ENCODE assay signal across 9 cellular contexts in genomic region chrX:9279271-9279596, GRCh38.
DNase-seq lines count a peak whose midpoint lies in the region; ATAC-seq and TF ChIP-seq lines count a peak whose summit lies in the region.
"Had no signal": no experiment of that assay in that cellular context is flagged by ENCODE, and none has a peak within 500 bp of the region (broad histone marks: within the 10 kb centered on the region; RNA-seq: fewer than 3 reads in every experiment).

No MANE protein-coding gene starts in this region.

- WGBS in adrenal gland, 4 donors, result 14 to 36% (median 22%) methylated on average over 4 of the region's 4 CpGs

- H3K27me3 Mint-ChIP-seq in HFFc6 (ENCODE audit: insufficient read depth) (peaks cover 3% of the 10 kb centered on the region), nephron progenitor cell (ENCODE audit: low read depth, poor library complexity) (peaks cover 4% of the 10 kb centered on the region)
- H3K27me3 Mint-ChIP-seq in activated naive CD8-positive, alpha-beta T cell treated with anti-CD3 and anti-CD28 coated beads, Interleukin-2, amount 10 ng/mL, durations not matched to agents 7 days and 5 days, result peaks cover 2% of the 10 kb centered on the region

- no peak for TF ChIP-seq POLR2A in adrenal gland (IDR thresholded peaks at IDR 0.05)

- H3K36me3 ChIP-seq in adrenal gland (replicated peaks in 1 of 2), result no peaks in the 10 kb centered on the region
- H3K36me3 ChIP-seq: heart right ventricle had no signal

- intact Hi-C loops in adrenal gland (cut with DNase I), result no loop called here

- H3K4me3 Mint-ChIP-seq in HFFc6 (peak overlapping the region; percentile 85), nephron progenitor cell (peak overlapping the region; percentile 20)
- H3K4me3 Mint-ChIP-seq in activated naive CD8-positive, alpha-beta T cell treated with anti-CD3 and anti-CD28 coated beads, Interleukin-2, amount 10 ng/mL, durations not matched to agents 7 days and 5 days, result peak overlapping the region; percentile 52

- H3K27ac ChIP-seq in adrenal gland, result peak overlapping the region in 1 of 5 donors; percentile 12

- H3K36me3 Mint-ChIP-seq in HFFc6 (ENCODE audit: low read depth) (no peaks in the 10 kb centered on the region), nephron progenitor cell (ENCODE audit: low read depth) (no peaks in the 10 kb centered on the region)
- peaks cover 3% of the 10 kb centered on the region for H3K36me3 Mint-ChIP-seq in activated naive CD8-positive, alpha-beta T cell treated with anti-CD3 and anti-CD28 coated beads, Interleukin-2, amount 10 ng/mL, durations not matched to agents 7 days and 5 days

- H3K27ac Mint-ChIP-seq in HFFc6 (peak overlapping the region; percentile 83), nephron progenitor cell (peak overlapping the region; percentile 77)
- peak overlapping the region; percentile 80 for H3K27ac Mint-ChIP-seq in activated naive CD8-positive, alpha-beta T cell treated with anti-CD3 and anti-CD28 coated beads, Interleukin-2, amount 10 ng/mL, durations not matched to agents 7 days and 5 days

- POLR2A ChIA-PET in activated naive CD8-positive, alpha-beta T cell treated with anti-CD3 and anti-CD28 coated beads, Interleukin-2, amount 10 ng/mL, durations not matched to agents 7 days and 5 days (lab: Charles Lee), result interaction anchor here (0.8 kb wide), 1 partner anchor 185 kb away, joined by 3 read pairs; the partner anchor contains the start of gene TBL1X

- peak; percentile 2 for DNase-seq in ELR (ENCODE audit: low read depth)
- no peak for DNase-seq in HFFc6
- no peak for DNase-seq in activated naive CD8-positive, alpha-beta T cell treated with anti-CD3 and anti-CD28 coated beads, Interleukin-2, amount 10 ng/mL, durations not matched to agents 7 days and 5 days
- DNase-seq in nephron progenitor cell, result no peak
- no peak for DNase-seq in adrenal gland
- no peak for DNase-seq in epidermal melanocyte (ENCODE audit: insufficient read length, low spot score)
- DNase-seq: heart right ventricle, NCI-H226 had no signal

- peaks cover 13% of the 10 kb centered on the region; the same call in 1 of the 2 replicates for H3K4me1 Mint-ChIP-seq in HFFc6 (ENCODE audit: low read depth)
- peaks cover 15% of the 10 kb centered on the region for H3K4me1 Mint-ChIP-seq in activated naive CD8-positive, alpha-beta T cell treated with anti-CD3 and anti-CD28 coated beads, Interleukin-2, amount 10 ng/mL, durations not matched to agents 7 days and 5 days
- peaks cover 31% of the 10 kb centered on the region for H3K4me1 Mint-ChIP-seq in nephron progenitor cell

- no peak for ATAC-seq in activated naive CD8-positive, alpha-beta T cell treated with anti-CD3 and anti-CD28 coated beads, Interleukin-2, amount 10 ng/mL, durations not matched to agents 7 days and 5 days (ENCODE audit: low read depth)
- no peak for ATAC-seq in HG02885 (IDR thresholded peaks at IDR 0.05; ENCODE audit: poor library complexity, unreplicated experiment)

- no peaks in the 10 kb centered on the region for H3K27me3 ChIP-seq in adrenal gland

- no peaks in the 10 kb centered on the region for H3K9me3 Mint-ChIP-seq in HFFc6
- no peaks in the 10 kb centered on the region for H3K9me3 Mint-ChIP-seq in activated naive CD8-positive, alpha-beta T cell treated with anti-CD3 and anti-CD28 coated beads, Interleukin-2, amount 10 ng/mL, durations not matched to agents 7 days and 5 days
- peaks cover 66% of the 10 kb centered on the region for H3K9me3 Mint-ChIP-seq in nephron progenitor cell

- no peaks in the 10 kb centered on the region for H3K4me1 ChIP-seq in adrenal gland (replicated peaks in 1 of 2)

- H3K9me3 ChIP-seq in adrenal gland (replicated peaks in 1 of 3), result no peaks in the 10 kb centered on the region
- H3K9me3 ChIP-seq: heart right ventricle had no signal

- TF ChIP-seq CTCF in HFFc6 (IDR thresholded peaks at IDR 0.05), result no peak
- TF ChIP-seq CTCF in nephron progenitor cell (IDR thresholded peaks at IDR 0.05), result no peak
- no peak for TF ChIP-seq CTCF in adrenal gland (IDR thresholded peaks at IDR 0.05)

- H3K4me3 ChIP-seq in adrenal gland, result no peak overlapping the region

Comparison
In these comparisons a context has a peak if more than half of its experiments do, and no peak if none do; other contexts are left out.
1. H3K4me3 Mint-ChIP-seq: peak in every context shown above with its lines; median percentile 85 in HFFc6; 52 in activated naive CD8-positive, alpha-beta T cell treated with anti-CD3 and anti-CD28 coated beads, Interleukin-2, amount 10 ng/mL, durations not matched to agents 7 days and 5 days; 20 in nephron progenitor cell.